20 cellular contexts compared by ENCODE assay signal in the genomic region with DNA sequence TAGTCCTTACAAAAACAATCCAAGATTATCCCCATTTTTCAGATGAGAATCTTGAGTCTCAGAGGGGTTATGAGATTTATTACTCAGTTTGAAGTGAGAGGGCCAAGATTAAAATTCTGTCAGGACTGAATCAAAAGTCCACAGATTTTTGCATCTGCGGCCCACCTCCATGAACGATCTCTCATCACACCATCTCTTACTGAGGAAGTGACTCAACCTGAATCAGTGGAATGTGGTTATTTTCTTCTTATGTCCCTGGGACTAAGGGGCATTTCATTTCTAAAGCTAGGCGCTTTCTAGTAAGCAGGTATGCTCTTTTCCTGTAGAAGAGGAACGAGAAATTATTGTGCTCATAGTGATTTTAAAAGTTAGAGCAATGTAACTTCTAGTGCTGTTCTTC.
A peak's percentile ranks its signal among the peaks of the same experiment; 100 is the strongest.
DNase-seq lines count a peak whose midpoint lies in the region; ATAC-seq, FAIRE-seq and TF ChIP-seq lines count a peak whose summit lies in the region.
"Had no signal": no experiment of that assay in that cellular context is flagged by ENCODE, and none has a peak within 500 bp of the region (broad histone marks: within the 10 kb centered on the region; RNA-seq: fewer than 3 reads in every experiment).

No MANE protein-coding gene starts in this region.

- no peak overlapping the region for H4K5ac ChIP-seq in IMR-90 (ENCODE audit: low read depth, low read length)

- ATAC-seq in IMR-90 (ENCODE audit: low read depth): no peak
- ATAC-seq: gastroesophageal sphincter; naive thymus-derived CD8-positive, alpha-beta T cell; pancreas; stimulated activated memory B cell treated with anti-CD40 and anti-IgM and Interleukin-4, amounts not matched to agents 10 μg/mL and 1 μg/mL and 100 μg/mL, for 72 hours; T-cell had no signal

- H3K4me1 ChIP-seq in IMR-90 (ENCODE audit: control insufficient read depth, insufficient read depth, low read length) (peaks cover 1% of the 10 kb centered on the region; the same call in 1 of the 2 replicates), astrocyte (ENCODE audit: insufficient read depth, low read length) (peaks cover 18% of the 10 kb centered on the region), prostate gland (replicated peaks) (no peaks in the 10 kb centered on the region)
- H3K4me1 ChIP-seq: BLaER1 treated with 17β-estradiol and CSF1 and Interleukin-3, amounts not matched to agents 10 nM and 100 nM; gastroesophageal sphincter; pancreas; sigmoid colon had no signal

- peaks cover 17% of the 10 kb centered on the region for H3K4me1 Mint-ChIP-seq in astrocyte (ENCODE audit: low read depth, unreplicated experiment)
- H3K4me1 Mint-ChIP-seq: activated CD4-positive, alpha-beta T cell treated with anti-CD3 and anti-CD28 coated beads, Interleukin-2, amount 10 ng/mL, durations not matched to agents 7 days and 5 days; naive thymus-derived CD8-positive, alpha-beta T cell; stimulated activated memory B cell treated with anti-CD40 and anti-IgM and Interleukin-4, amounts not matched to agents 10 μg/mL and 1 μg/mL and 100 μg/mL, for 72 hours; T-cell had no signal

- no peak overlapping the region for H2BK5ac ChIP-seq in IMR-90 (ENCODE audit: low read depth, low read length, poor library complexity, severe bottlenecking)

- dilution Hi-C loops in IMR-90 (cut with HindIII; ENCODE audit: low sequenced_read_pairs, unreplicated experiment): no loop called here

- no peaks in the 10 kb centered on the region for H3K9me1 ChIP-seq in IMR-90 (ENCODE audit: insufficient read depth, low read length)

- POLR2A ChIA-PET in IMR-90 (lab: Charles Lee; ENCODE audit: unreplicated experiment): no interaction called here

- H3K27me3 ChIP-seq in IMR-90 (ENCODE audit: control insufficient read depth, insufficient read depth, low read length): no peaks in the 10 kb centered on the region
- no peaks in the 10 kb centered on the region for H3K27me3 ChIP-seq in astrocyte (ENCODE audit: insufficient read depth, low read length)
- H3K27me3 ChIP-seq in prostate gland (replicated peaks; ENCODE audit: insufficient read depth): no peaks in the 10 kb centered on the region
- H3K27me3 ChIP-seq: BLaER1 treated with 17β-estradiol and CSF1 and Interleukin-3, amounts not matched to agents 10 nM and 100 nM; gastroesophageal sphincter; pancreas; sigmoid colon had no signal

- no peak overlapping the region for H4K91ac ChIP-seq in IMR-90 (ENCODE audit: insufficient read depth, low read depth, low read length)

- TF ChIP-seq POLR2A in IMR-90 (IDR thresholded peaks at IDR 0.05; ENCODE audit: low read depth, low read length) (no peak), prostate gland (IDR thresholded peaks at IDR 0.05) (no peak)

- H2AK5ac ChIP-seq in IMR-90 (ENCODE audit: low read depth, low read length): no peak overlapping the region

- no peak overlapping the region for H3K56ac ChIP-seq in IMR-90 (ENCODE audit: extremely low read depth, insufficient read depth, low read length)

- FAIRE-seq in astrocyte (lab: Jason Lieb, UNC): peak; percentile 23
- FAIRE-seq: pancreas had no signal

- H3K9me3 ChIP-seq in IMR-90 (ENCODE audit: control insufficient read depth, insufficient read depth, low read length) (peaks cover 15% of the 10 kb centered on the region), astrocyte (ENCODE audit: insufficient read depth, low read depth, low read length) (no peaks in the 10 kb centered on the region), prostate gland (no peaks in the 10 kb centered on the region)
- H3K9me3 ChIP-seq: gastroesophageal sphincter, pancreas had no signal

- no CpG with 5 or more reads among the region's 4 CpGs for WGBS in IMR-90 (ENCODE audit: extremely low coverage in 2 of 2, insufficient read length in 1 of 2), 2 experiments
- WGBS in prostate gland: 94% methylated on average over 4 of the region's 4 CpGs

- H3K27ac ChIP-seq in IMR-90 (ENCODE audit: insufficient read depth, low read length) (no peak overlapping the region), astrocyte (ENCODE audit: low read depth, low read length) (peak overlapping the region; percentile 34), prostate gland (no peak overlapping the region), caudate nucleus (ENCODE audit: low read depth, low read length) (no peak overlapping the region)
- H3K27ac ChIP-seq: BLaER1 treated with 17β-estradiol and CSF1 and Interleukin-3, amounts not matched to agents 10 nM and 100 nM; gastroesophageal sphincter; pancreas; sigmoid colon had no signal

- in situ Hi-C loops in IMR-90 (cut with MboI; ENCODE audit: low sequenced_read_pairs): no loop called here

- no peak for TF ChIP-seq CTCF in IMR-90 (conservative IDR thresholded peaks at IDR 0.05; ENCODE audit: low read depth, low read length)
- no peak for TF ChIP-seq CTCF in astrocyte (IDR thresholded peaks at IDR 0.05; ENCODE audit: insufficient read depth, low read depth, low read length)
- TF ChIP-seq CTCF in prostate gland (IDR thresholded peaks at IDR 0.05): no peak

- H3K79me2 ChIP-seq in astrocyte (ENCODE audit: insufficient read depth, low read length): no peaks in the 10 kb centered on the region

- H3K14ac ChIP-seq in IMR-90 (replicated peaks; ENCODE audit: low read depth, low read length): no peak overlapping the region

- no peaks in the 10 kb centered on the region for H3K27me3 Mint-ChIP-seq in astrocyte (ENCODE audit: low read depth, unreplicated experiment)
- H3K27me3 Mint-ChIP-seq: activated CD4-positive, alpha-beta T cell treated with anti-CD3 and anti-CD28 coated beads, Interleukin-2, amount 10 ng/mL, durations not matched to agents 7 days and 5 days; naive thymus-derived CD8-positive, alpha-beta T cell; stimulated activated memory B cell treated with anti-CD40 and anti-IgM and Interleukin-4, amounts not matched to agents 10 μg/mL and 1 μg/mL and 100 μg/mL, for 72 hours; T-cell had no signal

- H3K36me3 ChIP-seq in IMR-90 (ENCODE audit: control insufficient read depth, insufficient read depth, low read length): no peaks in the 10 kb centered on the region
- no peaks in the 10 kb centered on the region for H3K36me3 ChIP-seq in astrocyte (ENCODE audit: insufficient read depth, low read length)
- no peaks in the 10 kb centered on the region for H3K36me3 ChIP-seq in prostate gland
- H3K36me3 ChIP-seq: BLaER1 treated with 17β-estradiol and CSF1 and Interleukin-3, amounts not matched to agents 10 nM and 100 nM; gastroesophageal sphincter; pancreas; sigmoid colon had no signal

- DNase-seq in EH (ENCODE audit: low read depth) (peak; percentile 66), IMR-90 (peak; percentile 16), astrocyte (ENCODE audit: low read depth) (peak; percentile 72), glomerular visceral epithelial cell (ENCODE audit: extremely low spot score) (peak; percentile 41), prostate gland (ENCODE audit: low spot score) (no peak), HT-29 (ENCODE audit: low spot score) (no peak), caudate nucleus (lab: John Stamatoyannopoulos, UW) (no peak), NCI-H2227 (lab: John Stamatoyannopoulos, UW; ENCODE audit: unreplicated experiment) (no peak)
- DNase-seq: activated CD4-positive, alpha-beta T cell treated with anti-CD3 and anti-CD28 coated beads, Interleukin-2, amount 10 ng/mL, durations not matched to agents 7 days and 5 days; Calu3; naive thymus-derived CD8-positive, alpha-beta T cell; NCI-H1417; NCI-H524 treated with DMSO at 0.1 percent for 48 hours; pancreas; SHP77; sigmoid colon; T-cell had no signal

- H3K4me2 ChIP-seq in IMR-90 (ENCODE audit: low read depth, low read length): no peak overlapping the region
- peak overlapping the region; percentile 74 for H3K4me2 ChIP-seq in astrocyte (ENCODE audit: low read length)
- H3K4me2 ChIP-seq: BLaER1 treated with 17β-estradiol and CSF1 and Interleukin-3, amounts not matched to agents 10 nM and 100 nM had no signal

- no peak overlapping the region for H2AK9ac ChIP-seq in IMR-90 (replicated peaks; ENCODE audit: low read depth, low read length, poor library complexity)

- no peaks in the 10 kb centered on the region for H4K20me1 ChIP-seq in IMR-90 (ENCODE audit: insufficient read depth, low read length)
- no peaks in the 10 kb centered on the region for H4K20me1 ChIP-seq in astrocyte (ENCODE audit: insufficient read depth, low read length)
- H4K20me1 ChIP-seq: BLaER1 treated with 17β-estradiol and CSF1 and Interleukin-3, amounts not matched to agents 10 nM and 100 nM had no signal

- H3K4me3 Mint-ChIP-seq in astrocyte (ENCODE audit: unreplicated experiment): no peak overlapping the region
- H3K4me3 Mint-ChIP-seq: activated CD4-positive, alpha-beta T cell treated with anti-CD3 and anti-CD28 coated beads, Interleukin-2, amount 10 ng/mL, durations not matched to agents 7 days and 5 days; naive thymus-derived CD8-positive, alpha-beta T cell; stimulated activated memory B cell treated with anti-CD40 and anti-IgM and Interleukin-4, amounts not matched to agents 10 μg/mL and 1 μg/mL and 100 μg/mL, for 72 hours; T-cell had no signal

- no peaks in the 10 kb centered on the region for H3K36me3 Mint-ChIP-seq in astrocyte (ENCODE audit: low read depth, unreplicated experiment)
- H3K36me3 Mint-ChIP-seq: naive thymus-derived CD8-positive, alpha-beta T cell; stimulated activated memory B cell treated with anti-CD40 and anti-IgM and Interleukin-4, amounts not matched to agents 10 μg/mL and 1 μg/mL and 100 μg/mL, for 72 hours; T-cell had no signal

- TF ChIP-seq RAD21 in IMR-90 (IDR thresholded peaks at IDR 0.05; ENCODE audit: low read length): no peak

- H2AFZ ChIP-seq in IMR-90 (replicated peaks; ENCODE audit: low read length, poor library complexity): no peak overlapping the region
- no peak overlapping the region for H2AFZ ChIP-seq in astrocyte (ENCODE audit: low read depth, low read length)

- no peak overlapping the region for H3K18ac ChIP-seq in IMR-90 (ENCODE audit: low read depth, low read length)

- no peak overlapping the region for H3K23ac ChIP-seq in IMR-90 (ENCODE audit: low read depth, low read length)

- BruUV-seq in IMR-90 (replicated peaks; lab: Mats Ljungman, UMichigan): no TSS peak

- H3K4me3 ChIP-seq in IMR-90 (ENCODE audit: insufficient read depth, low read depth, low read length): no peak overlapping the region
- H3K4me3 ChIP-seq in astrocyte (ENCODE audit: insufficient read depth, low read depth, low read length): no peak overlapping the region
- H3K4me3 ChIP-seq in prostate gland: no peak overlapping the region
- H3K4me3 ChIP-seq: BLaER1 treated with 17β-estradiol and CSF1 and Interleukin-3, amounts not matched to agents 10 nM and 100 nM; gastroesophageal sphincter; pancreas; sigmoid colon had no signal

- H3K27ac Mint-ChIP-seq in astrocyte (ENCODE audit: unreplicated experiment): no peak overlapping the region
- H3K27ac Mint-ChIP-seq: activated CD4-positive, alpha-beta T cell treated with anti-CD3 and anti-CD28 coated beads, Interleukin-2, amount 10 ng/mL, durations not matched to agents 7 days and 5 days; naive thymus-derived CD8-positive, alpha-beta T cell; stimulated activated memory B cell treated with anti-CD40 and anti-IgM and Interleukin-4, amounts not matched to agents 10 μg/mL and 1 μg/mL and 100 μg/mL, for 72 hours; T-cell had no signal

- H2BK15ac ChIP-seq in IMR-90 (ENCODE audit: low read depth, low read length): no peak overlapping the region

- H3K79me1 ChIP-seq in IMR-90 (ENCODE audit: low read depth in 1 of 2, low read length in 2 of 2): no peaks in the 10 kb centered on the region

- H3K9me3 Mint-ChIP-seq in astrocyte (ENCODE audit: unreplicated experiment): peaks cover under 1% of the 10 kb centered on the region

- CTCF ChIA-PET in IMR-90 (lab: Yijun Ruan, JAX): no interaction called here

- intact Hi-C loops in IMR-90 (cut with micrococcal nuclease): no loop called here
- intact Hi-C loops in prostate gland (cut with DNase I): no loop called here

- no peak overlapping the region for H2BK20ac ChIP-seq in IMR-90 (ENCODE audit: low read depth, low read length)

- no peak overlapping the region for H2BK120ac ChIP-seq in IMR-90 (ENCODE audit: low read depth, low read length)

- no peak overlapping the region for H3K4ac ChIP-seq in IMR-90 (ENCODE audit: low read depth, low read length)

- H4K8ac ChIP-seq in IMR-90 (ENCODE audit: low read depth in 2 of 2, low read length in 2 of 2): no peak overlapping the region

- H3K9ac ChIP-seq in IMR-90 (ENCODE audit: low read depth, low read length) (no peak overlapping the region), astrocyte (ENCODE audit: low read length) (peak overlapping the region; percentile 23)
- H3K9ac ChIP-seq: BLaER1 treated with 17β-estradiol and CSF1 and Interleukin-3, amounts not matched to agents 10 nM and 100 nM had no signal

Comparison
In these comparisons a context has a peak if more than half of its experiments do, and no peak if none do; other contexts are left out.
1. DNase-seq: peak in EH (single experiment), IMR-90 (single experiment), astrocyte (single experiment) and glomerular visceral epithelial cell (single experiment); none in prostate gland (single experiment), HT-29 (single experiment), caudate nucleus (0 of 61) and NCI-H2227 (single experiment).